8 cellular contexts compared by ENCODE assay signal in the genomic region with DNA sequence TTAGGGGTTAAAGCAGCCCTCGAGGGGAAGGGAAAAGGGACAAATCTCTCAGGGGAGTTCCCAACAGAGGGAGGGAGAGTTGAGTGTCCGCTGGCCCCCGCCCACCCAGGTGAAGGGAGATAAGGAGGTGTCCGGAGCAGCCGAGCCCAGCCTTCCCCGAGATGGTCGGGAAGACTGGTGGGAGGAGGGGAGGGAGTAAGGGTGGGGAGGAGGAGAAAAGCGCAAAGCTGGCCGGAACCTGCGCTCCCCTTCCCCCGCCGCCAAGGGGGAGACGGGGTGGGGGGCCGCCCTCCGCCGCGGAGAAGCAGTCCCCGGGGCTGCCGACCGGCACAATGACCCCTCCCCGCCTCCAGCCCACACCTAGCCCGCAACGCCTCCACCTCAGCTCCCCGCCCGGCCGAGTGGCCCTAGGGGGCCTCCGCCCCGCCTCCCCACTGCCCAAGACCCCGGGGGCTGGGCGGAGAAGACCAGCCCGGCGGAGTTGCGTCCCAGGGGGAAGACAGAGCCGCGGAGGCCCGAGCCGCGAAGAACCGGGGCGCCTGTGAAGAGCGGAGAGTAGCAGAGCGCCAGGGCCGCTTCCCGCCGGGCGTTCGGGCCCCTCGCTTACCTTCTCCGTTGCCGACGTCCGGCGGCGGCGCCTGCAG. TPM values are rescaled to one million over a fixed set of nuclear protein-coding genes. Genes with fewer than 3 reads are reported as not detected.
A peak's percentile ranks its signal among the peaks of the same experiment; 100 is the strongest.
DNase-seq lines count a peak whose midpoint lies in the region; ATAC-seq and TF ChIP-seq lines count a peak whose summit lies in the region.

No MANE protein-coding gene starts in this region.

- H3K9me3 ChIP-seq in mucosa of stomach (ENCODE audit: control insufficient read depth, low read length), result no peaks in the 10 kb centered on the region

- CTCF ChIA-PET in activated CD4-positive, alpha-beta memory T cell treated with anti-CD3 and anti-CD28 coated beads, Interleukin-2, amount 10 ng/mL, durations not matched to agents 7 days and 5 days (lab: Charles Lee), result interaction anchor here (4.0 kb wide), 1 partner anchor 175 kb away, joined by 14 read pairs; a partner anchor contains a TSS

- H3K4me1 Mint-ChIP-seq in activated CD4-positive, alpha-beta memory T cell treated with anti-CD3 and anti-CD28 coated beads, Interleukin-2, amount 10 ng/mL, durations not matched to agents 7 days and 5 days, result peaks cover 33% of the 10 kb centered on the region

- peak overlapping the region; percentile 96 for H3K9ac ChIP-seq in mucosa of stomach (ENCODE audit: low read length)

- DNase-seq in DMS153 treated with DMSO at 0.1 percent for 48 hours (lab: John Stamatoyannopoulos, UW; ENCODE audit: unreplicated experiment) (peak; percentile 8), DMS153 (lab: John Stamatoyannopoulos, UW) (no peak), NCI-H146 treated with DMSO at 0.1 percent for 48 hours (lab: John Stamatoyannopoulos, UW; ENCODE audit: unreplicated experiment) (peak; percentile 45), epithelial cell of esophagus (ENCODE audit: low read depth) (peak; percentile 41)
- peak; percentile 41 for DNase-seq in activated CD4-positive, alpha-beta memory T cell treated with anti-CD3 and anti-CD28 coated beads, Interleukin-2, amount 10 ng/mL, durations not matched to agents 7 days and 5 days
- DNase-seq in stimulated activated naive CD4-positive, alpha-beta T cell treated with Interleukin-2 at 50 U/mL for 16 hours (lab: John Stamatoyannopoulos, UW), result peak; percentile 32

- H3K27me3 ChIP-seq in mucosa of stomach (ENCODE audit: control insufficient read depth, insufficient read depth, low read length), result no peaks in the 10 kb centered on the region

- no peak for TF ChIP-seq CTCF in epithelial cell of esophagus (IDR thresholded peaks at IDR 0.05; ENCODE audit: insufficient read depth, low read depth, low read length, missing control alignments)

- H3K4me1 ChIP-seq in mucosa of stomach (ENCODE audit: control insufficient read depth, insufficient read depth, low read length), result peaks cover 11% of the 10 kb centered on the region

- H3K27ac Mint-ChIP-seq in activated CD4-positive, alpha-beta memory T cell treated with anti-CD3 and anti-CD28 coated beads, Interleukin-2, amount 10 ng/mL, durations not matched to agents 7 days and 5 days, result peak overlapping the region; percentile 94

- ATAC-seq in HG02610 (IDR thresholded peaks at IDR 0.05; ENCODE audit: unreplicated experiment), result peak; percentile 7

- peak overlapping the region; percentile 94 for H3K4me3 ChIP-seq in epithelial cell of esophagus (ENCODE audit: low read length)
- H3K4me3 ChIP-seq in mucosa of stomach (ENCODE audit: low read length), result peak overlapping the region; percentile 64

- POLR2A ChIA-PET in activated CD4-positive, alpha-beta memory T cell treated with anti-CD3 and anti-CD28 coated beads, Interleukin-2, amount 10 ng/mL, durations not matched to agents 7 days and 5 days (lab: Charles Lee), result interaction anchor here (0.8 to 4.0 kb wide), 11 partner anchors 19 to 756 kb away, joined by 3 to 31 read pairs (median 3); a partner anchor contains a TSS

- peaks cover 3% of the 10 kb centered on the region for H3K9me3 Mint-ChIP-seq in activated CD4-positive, alpha-beta memory T cell treated with anti-CD3 and anti-CD28 coated beads, Interleukin-2, amount 10 ng/mL, durations not matched to agents 7 days and 5 days

- peak overlapping the region; percentile 97 for H3K4me3 Mint-ChIP-seq in activated CD4-positive, alpha-beta memory T cell treated with anti-CD3 and anti-CD28 coated beads, Interleukin-2, amount 10 ng/mL, durations not matched to agents 7 days and 5 days

- H3K27me3 Mint-ChIP-seq in activated CD4-positive, alpha-beta memory T cell treated with anti-CD3 and anti-CD28 coated beads, Interleukin-2, amount 10 ng/mL, durations not matched to agents 7 days and 5 days, result no peaks in the 10 kb centered on the region

- peaks cover 26% of the 10 kb centered on the region for H3K36me3 Mint-ChIP-seq in activated CD4-positive, alpha-beta memory T cell treated with anti-CD3 and anti-CD28 coated beads, Interleukin-2, amount 10 ng/mL, durations not matched to agents 7 days and 5 days (ENCODE audit: low read depth)

- H3K36me3 ChIP-seq in mucosa of stomach (ENCODE audit: control insufficient read depth, insufficient read depth, low read length), result no peaks in the 10 kb centered on the region

RNA-seq across cellular contexts. Expression of a gene that starts 0.5 kb away (rescaled TPM):
- total RNA-seq in activated CD4-positive, alpha-beta memory T cell treated with anti-CD3 and anti-CD28 coated beads, Interleukin-2, amount 10 ng/mL, durations not matched to agents 7 days and 5 days, result 10 to 100 TPM; 58.6 to 62.5 TPM

RNA-seq across cellular contexts. Expression of a gene that starts 0.9 kb away (rescaled TPM):
- total RNA-seq in activated CD4-positive, alpha-beta memory T cell treated with anti-CD3 and anti-CD28 coated beads, Interleukin-2, amount 10 ng/mL, durations not matched to agents 7 days and 5 days, result 10 to 100 TPM; 14.4 to 15.6 TPM
